ENCODE assay signal across 13 cellular contexts in genomic region chr3:177431525-177432255, GRCh38.
A peak's percentile ranks its signal among the peaks of the same experiment; 100 is the strongest.
DNase-seq lines count a peak whose midpoint lies in the region; ATAC-seq and TF ChIP-seq lines count a peak whose summit lies in the region.
"Had no signal": no experiment of that assay in that cellular context is flagged by ENCODE, and none has a peak within 500 bp of the region (broad histone marks: within the 10 kb centered on the region; RNA-seq: fewer than 3 reads in every experiment).

No MANE protein-coding gene starts in this region.

- peak overlapping the region; percentile 5 for H3K9ac ChIP-seq in NT2/D1 (ENCODE audit: insufficient read length, low read depth)

- 43 to 52% (median 49%) methylated on average over 8 of the region's 8 CpGs for WGBS in heart left ventricle, 4 donors

- no peak overlapping the region for H3K4me3 ChIP-seq in cardiac muscle cell
- H3K4me3 ChIP-seq in heart left ventricle = no peak overlapping the region
- no peak overlapping the region for H3K4me3 ChIP-seq in NT2/D1 (ENCODE audit: insufficient read length, low read depth)
- H3K4me3 ChIP-seq in ascending aorta = no peak overlapping the region
- H3K4me3 ChIP-seq: prostate gland, tibial artery had no signal

- TF ChIP-seq CTCF in cardiac muscle cell (IDR thresholded peaks at IDR 0.05; ENCODE audit: low read depth, low read length) (no peak), heart left ventricle (IDR thresholded peaks at IDR 0.05) (no peak), ascending aorta (IDR thresholded peaks at IDR 0.05) (no peak)

- H3K9me3 ChIP-seq in cardiac muscle cell (ENCODE audit: low read depth) (no peaks in the 10 kb centered on the region), heart left ventricle (no peaks in the 10 kb centered on the region), NT2/D1 (ENCODE audit: insufficient read depth, low read length) (no peaks in the 10 kb centered on the region), ascending aorta (no peaks in the 10 kb centered on the region)
- H3K9me3 ChIP-seq: prostate gland, tibial artery had no signal

- H3K27me3 ChIP-seq in cardiac muscle cell = no peaks in the 10 kb centered on the region
- H3K27me3 ChIP-seq in heart left ventricle = no peaks in the 10 kb centered on the region
- no peaks in the 10 kb centered on the region for H3K27me3 ChIP-seq in NT2/D1 (ENCODE audit: insufficient read depth, insufficient read length)
- no peaks in the 10 kb centered on the region for H3K27me3 ChIP-seq in ascending aorta
- H3K27me3 ChIP-seq: tibial artery had no signal

- H3K27ac ChIP-seq in cardiac muscle cell (no peak overlapping the region), heart left ventricle (no peak overlapping the region), ascending aorta (no peak overlapping the region)
- H3K27ac ChIP-seq: tibial artery had no signal

- intact Hi-C loops in heart left ventricle (cut with DNase I) (no loop called here), ascending aorta (cut with DNase I) (no loop called here)

- TF ChIP-seq POLR2A in heart left ventricle (IDR thresholded peaks at IDR 0.05) = no peak

- ATAC-seq in heart left ventricle (no peak), GM21447 (IDR thresholded peaks at IDR 0.05; ENCODE audit: unreplicated experiment) (no peak), HG02840 (IDR thresholded peaks at IDR 0.05; ENCODE audit: low FRiP score, unreplicated experiment) (no peak)
- ATAC-seq: activated CD4-positive, alpha-beta T cell treated with anti-CD3 and anti-CD28 coated beads for 36 hours; activated T-cell treated with anti-CD3 and anti-CD28 coated beads, Interleukin-2, amount 50 U/mL, for 72 hours had no signal

- H3K4me1 ChIP-seq in cardiac muscle cell (ENCODE audit: low read depth) = peaks cover 26% of the 10 kb centered on the region
- H3K4me1 ChIP-seq in heart left ventricle = peaks cover 0 to 32% (median 4%) of the 10 kb centered on the region in 12 donors
- H3K4me1 ChIP-seq in NT2/D1 (ENCODE audit: insufficient read depth, insufficient read length) = peaks cover 3% of the 10 kb centered on the region
- no peaks in the 10 kb centered on the region for H3K4me1 ChIP-seq in ascending aorta
- H3K4me1 ChIP-seq: tibial artery had no signal

- DNase-seq in cardiac muscle cell (ENCODE audit: low read depth in 1 of 2, low spot score in 1 of 2) (peak; percentile 42 to 65), heart left ventricle (no peak), NT2/D1 (ENCODE audit: low read depth, low spot score) (no peak), iPS-NIHi11 (ENCODE audit: low spot score) (peak; percentile 27), ascending aorta (ENCODE audit: low spot score in 2 of 2) (no peak), germinal center (ENCODE audit: low spot score) (no peak)
- DNase-seq: activated CD4-positive, alpha-beta T cell treated with anti-CD3 and anti-CD28 coated beads for 36 hours; activated T-cell treated with anti-CD3 and anti-CD28 coated beads, Interleukin-2, amount 50 U/mL, for 72 hours; DMS 273 treated with DMSO at 0.1 percent for 48 hours; tibial artery had no signal

- H3K36me3 ChIP-seq in cardiac muscle cell (no peaks in the 10 kb centered on the region), heart left ventricle (no peaks in the 10 kb centered on the region), NT2/D1 (ENCODE audit: insufficient read depth, insufficient read length, low read length) (no peaks in the 10 kb centered on the region), ascending aorta (no peaks in the 10 kb centered on the region)
- H3K36me3 ChIP-seq: prostate gland, tibial artery had no signal

Comparison
In these comparisons a context has a peak if more than half of its experiments do, and no peak if none do; other contexts are left out.
1. DNase-seq: peak in cardiac muscle cell (2 of 2) and iPS-NIHi11 (single experiment); none in heart left ventricle (0 of 5), NT2/D1 (single experiment), ascending aorta (0 of 2) and germinal center (single experiment).